9 cellular contexts compared by ENCODE assay signal in genomic region chr2:202172439-202173191, GRCh38.
DNase-seq lines count a peak whose midpoint lies in the region; ATAC-seq and TF ChIP-seq lines count a peak whose summit lies in the region.
"Had no signal": no experiment of that assay in that cellular context is flagged by ENCODE, and none has a peak within 500 bp of the region (broad histone marks: within the 10 kb centered on the region; RNA-seq: fewer than 3 reads in every experiment).

No MANE protein-coding gene starts in this region.

- H3K27me3 ChIP-seq in right lobe of liver (no peaks in the 10 kb centered on the region), heart left ventricle (peaks cover 0 to 5% (median 0%) of the 10 kb centered on the region in 9 donors)

- POLR2A ChIA-PET in GM10248 (lab: Yijun Ruan, JAX) = no interaction called here

- H3K9me3 Mint-ChIP-seq in T-helper 2 cell treated with Interferon-gamma antibody and Interleukin-4, amounts not matched to agents 5 μg/mL and 100 μg/mL, for 36 hours = no peaks in the 10 kb centered on the region
- peaks cover 3% of the 10 kb centered on the region for H3K9me3 Mint-ChIP-seq in osteocyte (ENCODE audit: unreplicated experiment)

- intact Hi-C loops in right lobe of liver (cut with DNase I) (no loop called here), posterior vena cava (cut with DNase I) (loop anchor here in 1 of 2 donors (10.0 kb wide), 1 partner anchor 308 kb away; no protein-coding TSS in a partner anchor), heart left ventricle (cut with DNase I) (loop anchor here in 3 of 10 donors (5.0 to 10.0 kb wide), 2 partner anchors 135 to 138 kb away; partner anchors contain the start of gene FZD7 (in 1 of the 3))

- H3K9me3 ChIP-seq in right lobe of liver (no peaks in the 10 kb centered on the region), heart left ventricle (no peaks in the 10 kb centered on the region)

- peak; percentile 56 for ATAC-seq in GM21526 (IDR thresholded peaks at IDR 0.05; ENCODE audit: low FRiP score, unreplicated experiment)
- ATAC-seq in right lobe of liver = peak; percentile 54 to 66 (median 56)
- no peak for ATAC-seq in heart left ventricle

- CTCF ChIA-PET in GM10248 (lab: Yijun Ruan, JAX) = interaction anchor here (0.7 to 3.1 kb wide), 6 partner anchors 9 to 375 kb away, joined by 3 to 12 read pairs (median 4); no protein-coding TSS in a partner anchor

- peak; percentile 67 for DNase-seq in GM10248 (ENCODE audit: extremely low spot score)
- DNase-seq in T-helper 2 cell treated with Interferon-gamma antibody and Interleukin-4, amounts not matched to agents 5 μg/mL and 100 μg/mL, for 36 hours (ENCODE audit: low spot score) = peak; percentile 58
- no peak for DNase-seq in right lobe of liver
- no peak for DNase-seq in osteocyte (ENCODE audit: extremely low spot score, unreplicated experiment)
- DNase-seq in ecto neural progenitor cell (ENCODE audit: low spot score) = no peak
- no peak for DNase-seq in posterior vena cava (ENCODE audit: low spot score)
- no peak for DNase-seq in heart left ventricle
- DNase-seq: DMS 273 treated with DMSO at 0.1 percent for 48 hours had no signal

- H3K36me3 ChIP-seq in right lobe of liver (no peaks in the 10 kb centered on the region), heart left ventricle (no peaks in the 10 kb centered on the region)

- no peaks in the 10 kb centered on the region for H3K27me3 Mint-ChIP-seq in T-helper 2 cell treated with Interferon-gamma antibody and Interleukin-4, amounts not matched to agents 5 μg/mL and 100 μg/mL, for 36 hours (ENCODE audit: low read depth)
- H3K27me3 Mint-ChIP-seq in osteocyte (ENCODE audit: unreplicated experiment) = no peaks in the 10 kb centered on the region

- H3K4me3 Mint-ChIP-seq in T-helper 2 cell treated with Interferon-gamma antibody and Interleukin-4, amounts not matched to agents 5 μg/mL and 100 μg/mL, for 36 hours = no peak overlapping the region
- no peak overlapping the region for H3K4me3 Mint-ChIP-seq in osteocyte (ENCODE audit: unreplicated experiment)

- H3K4me3 ChIP-seq in right lobe of liver (no peak overlapping the region), heart left ventricle (no peak overlapping the region)

- peaks cover 12% of the 10 kb centered on the region for H3K4me1 Mint-ChIP-seq in T-helper 2 cell treated with Interferon-gamma antibody and Interleukin-4, amounts not matched to agents 5 μg/mL and 100 μg/mL, for 36 hours (ENCODE audit: low read depth)
- peaks cover 6% of the 10 kb centered on the region for H3K4me1 Mint-ChIP-seq in osteocyte (ENCODE audit: unreplicated experiment)

- no peaks in the 10 kb centered on the region for H3K36me3 Mint-ChIP-seq in T-helper 2 cell treated with Interferon-gamma antibody and Interleukin-4, amounts not matched to agents 5 μg/mL and 100 μg/mL, for 36 hours (ENCODE audit: low read depth)
- peaks cover 2% of the 10 kb centered on the region for H3K36me3 Mint-ChIP-seq in osteocyte (ENCODE audit: unreplicated experiment)

- 33% methylated on average over 6 of the region's 6 CpGs for WGBS in right lobe of liver (ENCODE audit: insufficient coverage, low coverage, low lambda C conversion rate, missing lambda C conversion rate)
- WGBS in heart left ventricle, 4 donors = 40 to 56% (median 42%) methylated on average over 6 of the region's 6 CpGs

- TF ChIP-seq POLR2A in right lobe of liver (IDR thresholded peaks at IDR 0.05) = no peak
- no peak for TF ChIP-seq POLR2A in heart left ventricle (IDR thresholded peaks at IDR 0.05)

- H3K4me1 ChIP-seq in right lobe of liver (no peaks in the 10 kb centered on the region), heart left ventricle (peaks cover 0 to 13% (median 4%) of the 10 kb centered on the region in 12 donors)

- TF ChIP-seq CTCF in GM10248 (IDR thresholded peaks at IDR 0.05; ENCODE audit: control extremely low read depth, extremely low read depth, low read depth, missing control alignments) = no peak
- TF ChIP-seq CTCF in right lobe of liver (IDR thresholded peaks at IDR 0.05) = no peak
- no peak for TF ChIP-seq CTCF in osteocyte (IDR thresholded peaks at IDR 0.05)
- no peak for TF ChIP-seq CTCF in heart left ventricle (IDR thresholded peaks at IDR 0.05)

- H3K27ac ChIP-seq in right lobe of liver (no peak overlapping the region), heart left ventricle (peak overlapping the region in 1 of 12 donors; percentile 52)

- no peak overlapping the region for H3K27ac Mint-ChIP-seq in T-helper 2 cell treated with Interferon-gamma antibody and Interleukin-4, amounts not matched to agents 5 μg/mL and 100 μg/mL, for 36 hours
- H3K27ac Mint-ChIP-seq in osteocyte (ENCODE audit: unreplicated experiment) = no peak overlapping the region

Comparison
In these comparisons a context has a peak if more than half of its experiments do, and no peak if none do; other contexts are left out.
1. DNase-seq: peak in GM10248 (single experiment) and T-helper 2 cell treated with Interferon-gamma antibody and Interleukin-4, amounts not matched to agents 5 μg/mL and 100 μg/mL, for 36 hours (single experiment); none in right lobe of liver (0 of 3), osteocyte (single experiment), ecto neural progenitor cell (single experiment), posterior vena cava (single experiment) and heart left ventricle (0 of 5).
2. ATAC-seq: peak in GM21526 (single experiment) and right lobe of liver (4 of 4); none in heart left ventricle (0 of 4).